ENCODE assay signal across 11 cellular contexts in genomic region chr5:88672644-88673493, GRCh38.
DNase-seq lines count a peak whose midpoint lies in the region; ATAC-seq and TF ChIP-seq lines count a peak whose summit lies in the region.
"Had no signal": no experiment of that assay in that cellular context is flagged by ENCODE, and none has a peak within 500 bp of the region (broad histone marks: within the 10 kb centered on the region; RNA-seq: fewer than 3 reads in every experiment).

No MANE protein-coding gene starts in this region.

- no TSS peak for BruUV-seq in PC-9 (replicated peaks; lab: Mats Ljungman, UMichigan)

- H3K36me3 ChIP-seq in PC-9 (ENCODE audit: low read depth): no peaks in the 10 kb centered on the region
- no peaks in the 10 kb centered on the region for H3K36me3 ChIP-seq in smooth muscle cell (ENCODE audit: low read depth)

- peaks cover 18% of the 10 kb centered on the region for H3K4me1 Mint-ChIP-seq in T-helper 1 cell treated with Interleukin-12 subunit alpha and Interleukin-12 subunit beta and Interleukin-4 antibody, amounts not matched to agents 30 μg/mL and 1 μg/mL, for 36 hours (ENCODE audit: low read depth)

- H3K4me1 ChIP-seq in PC-9 (replicated peaks; ENCODE audit: insufficient read depth): peaks cover 10% of the 10 kb centered on the region
- peaks cover 7% of the 10 kb centered on the region for H3K4me1 ChIP-seq in smooth muscle cell (ENCODE audit: low read depth)
- H3K4me1 ChIP-seq: A549 had no signal

- H4K20me1 ChIP-seq in PC-9 (ENCODE audit: insufficient read depth) (no peaks in the 10 kb centered on the region), smooth muscle cell (ENCODE audit: low read depth) (no peaks in the 10 kb centered on the region)

- DNase-seq in T-helper 1 cell (no peak), PC-9 (no peak), ecto neural progenitor cell (ENCODE audit: low spot score) (peak; percentile 59), posterior cingulate gyrus (peak; percentile 64 to 95 (median 74)), smooth muscle cell (lab: John Stamatoyannopoulos, UW; ENCODE audit: unreplicated experiment) (no peak)
- DNase-seq in activated CD4-positive, CD25-positive, alpha-beta regulatory T cell (lab: John Stamatoyannopoulos, UW): no peak
- DNase-seq: amniotic stem cell, NCI-H2081 treated with DMSO at 0.1 percent for 48 hours had no signal

- H3F3A ChIP-seq in PC-9 (ENCODE audit: insufficient read depth, low read depth) (peaks cover 8% of the 10 kb centered on the region), smooth muscle cell (ENCODE audit: low read depth) (peaks cover 4% of the 10 kb centered on the region)

- H3K27ac Mint-ChIP-seq in T-helper 1 cell treated with Interleukin-12 subunit alpha and Interleukin-12 subunit beta and Interleukin-4 antibody, amounts not matched to agents 30 μg/mL and 1 μg/mL, for 36 hours: peak overlapping the region; percentile 81

- peaks cover 85% of the 10 kb centered on the region for H3K27me3 Mint-ChIP-seq in T-helper 1 cell treated with Interleukin-12 subunit alpha and Interleukin-12 subunit beta and Interleukin-4 antibody, amounts not matched to agents 30 μg/mL and 1 μg/mL, for 36 hours (ENCODE audit: low read depth)

- H3K36me3 Mint-ChIP-seq in T-helper 1 cell treated with Interleukin-12 subunit alpha and Interleukin-12 subunit beta and Interleukin-4 antibody, amounts not matched to agents 30 μg/mL and 1 μg/mL, for 36 hours (ENCODE audit: low read depth): peaks cover 9% of the 10 kb centered on the region

- H3K4me2 ChIP-seq in PC-9: 0 out of 2 replicates have a peak overlapping the region, but pooled peaks have one; percentile 98
- no peak overlapping the region for H3K4me2 ChIP-seq in smooth muscle cell
- H3K4me2 ChIP-seq: A549 had no signal

- H3K9ac ChIP-seq in smooth muscle cell (ENCODE audit: low read depth): no peak overlapping the region

- TF ChIP-seq CTCF in PC-9 (conservative IDR thresholded peaks at IDR 0.05) (no peak), smooth muscle cell (IDR thresholded peaks at IDR 0.05; ENCODE audit: borderline replicate concordance, insufficient read depth, poor library complexity, severe bottlenecking) (no peak)

- POLR2A ChIA-PET in PC-9 (lab: Charles Lee; ENCODE audit: unreplicated experiment): no interaction called here

- H3K79me2 ChIP-seq in PC-9 (ENCODE audit: low read depth): no peaks in the 10 kb centered on the region
- no peaks in the 10 kb centered on the region for H3K79me2 ChIP-seq in smooth muscle cell (ENCODE audit: low read depth)

- H3K27me3 ChIP-seq in PC-9 (ENCODE audit: insufficient read depth, low read depth) (no peaks in the 10 kb centered on the region), smooth muscle cell (ENCODE audit: low read depth) (peaks cover 100% of the 10 kb centered on the region)

- peaks cover 4% of the 10 kb centered on the region for H3K9me3 Mint-ChIP-seq in T-helper 1 cell treated with Interleukin-12 subunit alpha and Interleukin-12 subunit beta and Interleukin-4 antibody, amounts not matched to agents 30 μg/mL and 1 μg/mL, for 36 hours

- H3K4me3 Mint-ChIP-seq in T-helper 1 cell treated with Interleukin-12 subunit alpha and Interleukin-12 subunit beta and Interleukin-4 antibody, amounts not matched to agents 30 μg/mL and 1 μg/mL, for 36 hours: no peak overlapping the region

- ATAC-seq in HG03469 (IDR thresholded peaks at IDR 0.05; ENCODE audit: unreplicated experiment): no peak
- ATAC-seq: A549 had no signal

- H3K9me3 ChIP-seq in PC-9 (ENCODE audit: insufficient read depth, low read depth) (no peaks in the 10 kb centered on the region), smooth muscle cell (replicated peaks; ENCODE audit: low read depth) (no peaks in the 10 kb centered on the region)
- H3K9me3 ChIP-seq: A549 had no signal

- H3K27ac ChIP-seq in PC-9 (no peak overlapping the region), smooth muscle cell (ENCODE audit: low read depth) (no peak overlapping the region)
- H3K27ac ChIP-seq: A549 had no signal

- CTCF ChIA-PET in PC-9 (lab: Charles Lee): no interaction called here

- H3K9me2 ChIP-seq in PC-9 (ENCODE audit: insufficient read depth): no peaks in the 10 kb centered on the region

- H2AFZ ChIP-seq in PC-9 (no peak overlapping the region), smooth muscle cell (ENCODE audit: low read depth) (no peak overlapping the region)

- H3K4me3 ChIP-seq in PC-9: no peak overlapping the region
- no peak overlapping the region for H3K4me3 ChIP-seq in smooth muscle cell
- H3K4me3 ChIP-seq: A549 had no signal

- intact Hi-C loops in PC-9 (cut with micrococcal nuclease; ENCODE audit: unreplicated experiment): loop anchor here (10.0 kb wide), 1 partner anchor 168 kb away; no protein-coding TSS in a partner anchor
- intact Hi-C loops in posterior cingulate gyrus (cut with DNase I): loop anchor here (5.0 kb wide), 1 partner anchor 276 kb away; no protein-coding TSS in a partner anchor

- 3% methylated on average over 44 of the region's 44 CpGs for WGBS in smooth muscle cell (ENCODE audit: low lambda C conversion rate)

Comparison
In these comparisons a context has a peak if more than half of its experiments do, and no peak if none do; other contexts are left out.
1. DNase-seq: peak in ecto neural progenitor cell (single experiment) and posterior cingulate gyrus (10 of 10); none in T-helper 1 cell (0 of 5), PC-9 (0 of 2), activated CD4-positive, CD25-positive, alpha-beta regulatory T cell (0 of 4) and smooth muscle cell (single experiment).